In the genomic region with DNA sequence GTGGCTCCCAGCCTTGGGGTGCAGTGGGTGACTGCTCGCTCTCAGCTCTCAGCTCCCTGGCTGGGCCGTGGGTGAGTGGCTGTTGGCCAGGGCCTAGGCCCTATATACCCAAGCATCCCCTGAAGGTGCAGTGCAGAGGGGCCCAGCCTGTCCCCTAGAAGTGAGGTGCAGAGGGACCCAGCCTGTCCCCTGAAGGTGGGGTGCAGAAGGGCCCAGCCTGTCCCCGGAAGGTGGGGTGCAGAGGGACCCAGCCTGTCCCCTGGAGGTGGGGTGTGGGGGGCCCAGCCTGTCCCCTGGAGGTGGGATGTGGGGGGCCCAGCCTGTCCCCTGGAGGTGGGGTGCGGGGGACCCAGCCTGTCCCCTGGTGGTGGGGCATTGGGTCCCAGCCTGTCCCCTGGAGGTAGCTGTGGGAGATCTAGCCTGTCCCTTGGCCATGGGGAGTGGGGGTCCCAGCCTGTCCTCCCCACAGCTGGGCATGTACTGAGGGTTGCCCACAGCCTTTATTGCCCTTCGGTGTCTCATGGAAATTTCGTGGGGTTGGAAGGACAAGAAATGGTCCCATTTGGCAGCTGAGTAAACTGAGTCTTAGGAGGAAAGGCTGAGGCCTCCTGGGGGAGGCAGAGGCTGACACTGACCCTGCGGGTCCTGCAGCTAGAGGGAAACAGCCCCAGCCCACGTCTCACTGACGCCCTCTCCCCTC, we compare ENCODE assay signal across 28 cellular contexts. TPM values are rescaled to one million over a fixed set of nuclear protein-coding genes. Genes with fewer than 3 reads are reported as not detected.
A peak's percentile ranks its signal among the peaks of the same experiment; 100 is the strongest.
DNase-seq lines count a peak whose midpoint lies in the region; ATAC-seq, FAIRE-seq and TF ChIP-seq lines count a peak whose summit lies in the region.
"Had no signal": no experiment of that assay in that cellular context is flagged by ENCODE, and none has a peak within 500 bp of the region (broad histone marks: within the 10 kb centered on the region; RNA-seq: fewer than 3 reads in every experiment).

No MANE protein-coding gene starts in this region.

- DNase-seq in Calu3 = no peak
- peak; percentile 24 for DNase-seq in NAMALWA (ENCODE audit: low spot score)
- peak; percentile 75 for DNase-seq in kidney
- DNase-seq in KG1 (lab: John Stamatoyannopoulos, UW) = no peak
- no peak for DNase-seq in T-helper 2 cell treated with Interferon-gamma antibody and Interleukin-4, amounts not matched to agents 5 μg/mL and 100 μg/mL, for 36 hours (ENCODE audit: low spot score)
- DNase-seq: CD8-positive, alpha-beta memory T cell; DMS79 treated with DMSO at 0.1 percent for 48 hours; GF-D8; GM23248; H9; HFFc6; Kasumi-1; NCI-H1105; NCI-H1436 treated with DMSO at 0.1 percent for 48 hours; NCI-H187 treated with DMSO at 0.1 percent for 48 hours; NCI-H2171 treated with DMSO at 0.1 percent for 48 hours; NCI-H524; NCI-H748 treated with DMSO at 0.1 percent for 48 hours; PC-3; SJCRH30 had no signal

- H3K9me3 Mint-ChIP-seq in Calu3 (ENCODE audit: low read depth, unreplicated experiment) = no peaks in the 10 kb centered on the region
- no peaks in the 10 kb centered on the region for H3K9me3 Mint-ChIP-seq in stimulated activated memory B cell treated with anti-CD40 and anti-IgM and Interleukin-4, amounts not matched to agents 10 μg/mL and 1 μg/mL and 100 μg/mL, for 72 hours
- no peaks in the 10 kb centered on the region for H3K9me3 Mint-ChIP-seq in T-helper 2 cell treated with Interferon-gamma antibody and Interleukin-4, amounts not matched to agents 5 μg/mL and 100 μg/mL, for 36 hours
- H3K9me3 Mint-ChIP-seq: CD8-positive, alpha-beta memory T cell; H9; HFFc6 had no signal

- H3K27me3 Mint-ChIP-seq in Calu3 (ENCODE audit: unreplicated experiment) = peaks cover 44% of the 10 kb centered on the region
- no peaks in the 10 kb centered on the region for H3K27me3 Mint-ChIP-seq in stimulated activated memory B cell treated with anti-CD40 and anti-IgM and Interleukin-4, amounts not matched to agents 10 μg/mL and 1 μg/mL and 100 μg/mL, for 72 hours
- peaks cover 4% of the 10 kb centered on the region for H3K27me3 Mint-ChIP-seq in T-helper 2 cell treated with Interferon-gamma antibody and Interleukin-4, amounts not matched to agents 5 μg/mL and 100 μg/mL, for 36 hours (ENCODE audit: low read depth)

- H3K4me1 Mint-ChIP-seq in Calu3 (ENCODE audit: low read depth, unreplicated experiment) = no peaks in the 10 kb centered on the region
- peaks cover 21% of the 10 kb centered on the region for H3K4me1 Mint-ChIP-seq in stimulated activated memory B cell treated with anti-CD40 and anti-IgM and Interleukin-4, amounts not matched to agents 10 μg/mL and 1 μg/mL and 100 μg/mL, for 72 hours
- peaks cover 2% of the 10 kb centered on the region for H3K4me1 Mint-ChIP-seq in T-helper 2 cell treated with Interferon-gamma antibody and Interleukin-4, amounts not matched to agents 5 μg/mL and 100 μg/mL, for 36 hours (ENCODE audit: low read depth)
- H3K4me1 Mint-ChIP-seq: CD14-positive monocyte had no signal

- TF ChIP-seq CTCF in Calu3 (IDR thresholded peaks at IDR 0.05; ENCODE audit: unreplicated experiment) = peak; percentile 34
- TF ChIP-seq CTCF in kidney (IDR thresholded peaks at IDR 0.05; ENCODE audit: borderline replicate concordance, extremely low read depth, insufficient read depth) = no peak

- H3K4me3 Mint-ChIP-seq in Calu3 (ENCODE audit: low read depth, unreplicated experiment) = no peak overlapping the region
- no peak overlapping the region for H3K4me3 Mint-ChIP-seq in stimulated activated memory B cell treated with anti-CD40 and anti-IgM and Interleukin-4, amounts not matched to agents 10 μg/mL and 1 μg/mL and 100 μg/mL, for 72 hours
- H3K4me3 Mint-ChIP-seq in T-helper 2 cell treated with Interferon-gamma antibody and Interleukin-4, amounts not matched to agents 5 μg/mL and 100 μg/mL, for 36 hours = no peak overlapping the region
- H3K4me3 Mint-ChIP-seq: CD14-positive monocyte; CD8-positive, alpha-beta memory T cell; H9; HFFc6 had no signal

- H3K36me3 Mint-ChIP-seq in Calu3 (ENCODE audit: insufficient read depth, unreplicated experiment) = peaks cover 3% of the 10 kb centered on the region
- no peaks in the 10 kb centered on the region for H3K36me3 Mint-ChIP-seq in stimulated activated memory B cell treated with anti-CD40 and anti-IgM and Interleukin-4, amounts not matched to agents 10 μg/mL and 1 μg/mL and 100 μg/mL, for 72 hours
- no peaks in the 10 kb centered on the region for H3K36me3 Mint-ChIP-seq in T-helper 2 cell treated with Interferon-gamma antibody and Interleukin-4, amounts not matched to agents 5 μg/mL and 100 μg/mL, for 36 hours (ENCODE audit: low read depth)
- H3K36me3 Mint-ChIP-seq: CD14-positive monocyte; CD8-positive, alpha-beta memory T cell had no signal

- H3K27ac ChIP-seq in kidney (ENCODE audit: low read depth in 2 of 2, low read length in 2 of 2) = no peak overlapping the region
- H3K27ac ChIP-seq: GM23248, HL-60, SJCRH30 had no signal

- BruUV-seq in Calu3 (replicated peaks; lab: Mats Ljungman, UMichigan) = no TSS peak

- H3K4me1 ChIP-seq in kidney (ENCODE audit: control insufficient read depth in 1 of 2, insufficient read depth in 1 of 2, low read depth in 1 of 2, low read length in 2 of 2) = no peaks in the 10 kb centered on the region

- no peaks in the 10 kb centered on the region for H3K36me3 ChIP-seq in kidney (ENCODE audit: control insufficient read depth in 1 of 2, insufficient read depth in 2 of 2, low read length in 2 of 2)
- H3K36me3 ChIP-seq: SJCRH30 had no signal

- CTCF ChIA-PET in Calu3 (lab: Charles Lee) = interaction anchor here (0.7 kb wide), 2 partner anchors 10 to 562 kb away, joined by 3 to 4 read pairs; no protein-coding TSS in a partner anchor

- intact Hi-C loops in Calu3 (cut with micrococcal nuclease; ENCODE audit: unreplicated experiment) = no loop called here
- intact Hi-C loops in kidney (cut with DNase I) = no loop called here

- no peak overlapping the region for H3K4me3 ChIP-seq in kidney (ENCODE audit: low read length in 2 of 2)
- H3K4me3 ChIP-seq: GM23248, SJCRH30 had no signal

- peak; percentile 38 for ATAC-seq in stimulated activated memory B cell treated with anti-CD40 and anti-IgM and Interleukin-4, amounts not matched to agents 10 μg/mL and 1 μg/mL and 100 μg/mL, for 72 hours
- no peak for ATAC-seq in GM21619 (IDR thresholded peaks at IDR 0.05; ENCODE audit: unreplicated experiment)
- ATAC-seq: PC-3, SK-N-SH treated with all-trans-retinoic acid at 6 μM for 48 hours had no signal

- no peak for FAIRE-seq in kidney (lab: Jason Lieb, UNC)
- FAIRE-seq: GM18507 had no signal

- no peaks in the 10 kb centered on the region for H3K9me3 ChIP-seq in kidney (ENCODE audit: control insufficient read depth in 1 of 2, low read length in 2 of 2)
- H3K9me3 ChIP-seq: SJCRH30 had no signal

- H3K27ac Mint-ChIP-seq in Calu3 (ENCODE audit: unreplicated experiment) = no peak overlapping the region
- no peak overlapping the region for H3K27ac Mint-ChIP-seq in stimulated activated memory B cell treated with anti-CD40 and anti-IgM and Interleukin-4, amounts not matched to agents 10 μg/mL and 1 μg/mL and 100 μg/mL, for 72 hours
- no peak overlapping the region for H3K27ac Mint-ChIP-seq in T-helper 2 cell treated with Interferon-gamma antibody and Interleukin-4, amounts not matched to agents 5 μg/mL and 100 μg/mL, for 36 hours
- H3K27ac Mint-ChIP-seq: CD8-positive, alpha-beta memory T cell; HFFc6 had no signal

- H3K9ac ChIP-seq in kidney (ENCODE audit: low read length in 2 of 2) = no peak overlapping the region
- H3K9ac ChIP-seq: GM23248 had no signal

RNA-seq across cellular contexts. Expression of gene LFNG, which starts 17.5 kb away (rescaled TPM):
- total RNA-seq in Calu3 (2022) (46.8 and 59.1 TPM in 2 replicates), kidney (18.4 TPM)
- 5.0 TPM for polyA plus RNA-seq in kidney (ENCODE audit: insufficient read depth, low read depth, low replicate concordance)

RNA-seq across cellular contexts. Expression of gene GRIFIN, which starts 25.9 kb away (rescaled TPM):
- not detected in 2 replicates for total RNA-seq in Calu3 (2022)
- total RNA-seq in kidney = not detected
- not detected for polyA plus RNA-seq in kidney (ENCODE audit: insufficient read depth, low read depth, low replicate concordance)
- total RNA-seq: A673; CD8-positive, alpha-beta memory T cell; GM23248; H9; HFFc6; M059J; PC-3; SJCRH30 had no signal
- polyA plus RNA-seq: CD14-positive monocyte; CD8-positive, alpha-beta memory T cell; GM23248 had no signal

RNA-seq across cellular contexts. Expression of gene BRAT1, which starts 53.2 kb away (rescaled TPM):
- total RNA-seq in Calu3 (2022) (56.2 and 59.6 TPM in 2 replicates), kidney (23.7 TPM)
- polyA plus RNA-seq in kidney (ENCODE audit: insufficient read depth, low read depth, low replicate concordance) = 18.7 TPM

RNA-seq across cellular contexts. Expression of gene IQCE, which starts 56.7 kb away (rescaled TPM):
- total RNA-seq in Calu3 (2022) (94.8 and 96.4 TPM in 2 replicates), kidney (27.8 TPM)
- 6.1 TPM for polyA plus RNA-seq in kidney (ENCODE audit: insufficient read depth, low read depth, low replicate concordance)

Comparison
In these comparisons a context has a peak if more than half of its experiments do, and no peak if none do; other contexts are left out.
1. DNase-seq: peak in NAMALWA (single experiment) and kidney (single experiment); none in Calu3 (single experiment), KG1 (single experiment) and T-helper 2 cell treated with Interferon-gamma antibody and Interleukin-4, amounts not matched to agents 5 μg/mL and 100 μg/mL, for 36 hours (single experiment).